14 cellular contexts compared by ENCODE assay signal in genomic region chr3:129425619-129426018, GRCh38. TPM values are rescaled to one million over a fixed set of nuclear protein-coding genes. Genes with fewer than 3 reads are reported as not detected.
"Had no signal": no experiment of that assay in that cellular context is flagged by ENCODE, and none has a peak within 500 bp of the region (broad histone marks: within the 10 kb centered on the region; RNA-seq: fewer than 3 reads in every experiment).

No MANE protein-coding gene starts in this region.

- H3K9me3 ChIP-seq: adrenal gland, gastrocnemius medialis, mucosa of descending colon, tibial nerve had no signal

- H3K4me3 ChIP-seq: adrenal gland, gastrocnemius medialis, heart left ventricle, mucosa of descending colon, tibial nerve had no signal

- H3K27ac Mint-ChIP-seq: stimulated activated memory B cell treated with anti-CD40 and anti-IgM and Interleukin-4, amounts not matched to agents 10 μg/mL and 1 μg/mL and 100 μg/mL, for 72 hours had no signal

- H3K4me3 Mint-ChIP-seq: naive thymus-derived CD8-positive, alpha-beta T cell; stimulated activated memory B cell treated with anti-CD40 and anti-IgM and Interleukin-4, amounts not matched to agents 10 μg/mL and 1 μg/mL and 100 μg/mL, for 72 hours; T-helper 17 cell had no signal

- H3K27me3 ChIP-seq: adrenal gland, gastrocnemius medialis, heart left ventricle, tibial nerve had no signal

- H3K27me3 Mint-ChIP-seq: stimulated activated memory B cell treated with anti-CD40 and anti-IgM and Interleukin-4, amounts not matched to agents 10 μg/mL and 1 μg/mL and 100 μg/mL, for 72 hours; T-helper 17 cell had no signal

- H3K27ac ChIP-seq: adrenal gland, gastrocnemius medialis, heart left ventricle, tibial nerve had no signal

- DNase-seq: activated CD4-positive, alpha-beta T cell treated with anti-CD3 and anti-CD28 coated beads, Interleukin-2, amount 50 U/mL, for 1 hour; activated CD4-positive, CD25-positive, alpha-beta regulatory T cell; activated naive CD4-positive, alpha-beta T cell treated with anti-CD3 and anti-CD28 coated beads, Interleukin-2, amount 50 U/mL, for 16 hours; gastrocnemius medialis; heart left ventricle; mucosa of descending colon; naive thymus-derived CD8-positive, alpha-beta T cell; nucleus accumbens; stimulated activated CD4-positive, alpha-beta T cell treated with anti-CD3 and anti-CD28 coated beads, Interleukin-2, amount 100 ng/mL, for 48 hours; T-helper 17 cell had no signal

RNA-seq across cellular contexts. Expression of gene EFCAB12, which starts 2.8 kb away (rescaled TPM):
- total RNA-seq: chondrocyte, gastrocnemius medialis had no signal
